ENCODE assay signal across 11 cellular contexts in genomic region chr19:31408460-31409124, GRCh38. TPM values are rescaled to one million over a fixed set of nuclear protein-coding genes. Genes with fewer than 3 reads are reported as not detected.
DNase-seq lines count a peak whose midpoint lies in the region; ATAC-seq and TF ChIP-seq lines count a peak whose summit lies in the region.
"Had no signal": no experiment of that assay in that cellular context is flagged by ENCODE, and none has a peak within 500 bp of the region (broad histone marks: within the 10 kb centered on the region; RNA-seq: fewer than 3 reads in every experiment).

No MANE protein-coding gene starts in this region.

- H3K4me1 ChIP-seq in psoas muscle, result no peaks in the 10 kb centered on the region

- H3K4me3 ChIP-seq in SK-N-MC (no peak overlapping the region), foreskin fibroblast (ENCODE audit: low read depth in 1 of 2, low read length in 2 of 2) (no peak overlapping the region), psoas muscle (no peak overlapping the region)

- TF ChIP-seq CTCF in foreskin fibroblast (IDR thresholded peaks at IDR 0.05; ENCODE audit: low read depth, low read length) (no peak), psoas muscle (IDR thresholded peaks at IDR 0.05) (no peak), GM10266 (IDR thresholded peaks at IDR 0.05; ENCODE audit: control insufficient read depth, insufficient read depth, low read depth, missing control alignments) (no peak)

- H3K36me3 ChIP-seq in SK-N-MC (ENCODE audit: insufficient read depth, low read length), result no peaks in the 10 kb centered on the region
- no peaks in the 10 kb centered on the region for H3K36me3 ChIP-seq in psoas muscle (ENCODE audit: insufficient read depth in 1 of 2, low read depth in 1 of 2)

- TF ChIP-seq POLR2A in erythroblast (IDR thresholded peaks at IDR 0.05; ENCODE audit: low read length), result no peak

- H3K27me3 ChIP-seq in psoas muscle (ENCODE audit: insufficient read depth in 3 of 3, low read length in 2 of 3), result peaks cover 0 to 4% (median 0%) of the 10 kb centered on the region in 3 donors

- no peak overlapping the region for H3K9ac ChIP-seq in SK-N-MC (ENCODE audit: insufficient read length)

- H3K27ac ChIP-seq in SK-N-MC (peak overlapping the region; percentile 39; the same call in 1 of the 2 replicates), psoas muscle (no peak overlapping the region)

- H3K9me3 ChIP-seq in SK-N-MC (ENCODE audit: low read depth, low read length) (no peaks in the 10 kb centered on the region), psoas muscle (no peaks in the 10 kb centered on the region)

- intact Hi-C loops in psoas muscle (cut with DNase I), result no loop called here

- DNase-seq in GM04504 (ENCODE audit: low read depth), result peak; percentile 57
- peak; percentile 51 for DNase-seq in SK-N-MC (ENCODE audit: low read depth, low spot score)
- DNase-seq in foreskin fibroblast, result peak; percentile 58 to 82
- DNase-seq in psoas muscle, result no peak
- no peak for DNase-seq in GM10266 (ENCODE audit: extremely low spot score)
- DNase-seq in erythroblast (lab: John Stamatoyannopoulos, UW), result no peak
- no peak for DNase-seq in activated effector memory CD4-positive, alpha-beta T cell treated with Interleukin-2 at 50 U/mL for 16 hours
- DNase-seq: activated T-cell treated with anti-CD3 and anti-CD28 coated beads, Interleukin-2, amount 50 U/mL, for 4 hours; effector memory CD8-positive, alpha-beta T cell; NCI-H1092 had no signal

- peak in 3 of 4 donors; percentile 44 to 83 (median 54) for ATAC-seq in psoas muscle
- ATAC-seq in HG02623 (IDR thresholded peaks at IDR 0.05; ENCODE audit: unreplicated experiment), result no peak
- ATAC-seq: activated T-cell treated with anti-CD3 and anti-CD28 coated beads, Interleukin-2, amount 50 U/mL, for 4 hours; effector memory CD8-positive, alpha-beta T cell had no signal

- WGBS in psoas muscle, 3 donors, result 39 to 48% (median 41%) methylated on average over 3 of the region's 3 CpGs

RNA-seq across cellular contexts. Expression of gene TSHZ3, which starts 59.4 kb away (rescaled TPM):
- 1 to 10 TPM; 1.1 to 2.4 (median 2.3) TPM for total RNA-seq in psoas muscle
- polyA plus RNA-seq in psoas muscle, result 1 to 10 TPM in 1 of 3 donors, under 1 TPM in 2; 0.53 to 6.7 (median 0.65) TPM

Comparison
In these comparisons a context has a peak if more than half of its experiments do, and no peak if none do; other contexts are left out.
1. DNase-seq: peak in GM04504 (single experiment), SK-N-MC (single experiment) and foreskin fibroblast (2 of 2); none in psoas muscle (0 of 2), GM10266 (single experiment), erythroblast (0 of 2) and activated effector memory CD4-positive, alpha-beta T cell treated with Interleukin-2 at 50 U/mL for 16 hours (single experiment).